In the genomic region with DNA sequence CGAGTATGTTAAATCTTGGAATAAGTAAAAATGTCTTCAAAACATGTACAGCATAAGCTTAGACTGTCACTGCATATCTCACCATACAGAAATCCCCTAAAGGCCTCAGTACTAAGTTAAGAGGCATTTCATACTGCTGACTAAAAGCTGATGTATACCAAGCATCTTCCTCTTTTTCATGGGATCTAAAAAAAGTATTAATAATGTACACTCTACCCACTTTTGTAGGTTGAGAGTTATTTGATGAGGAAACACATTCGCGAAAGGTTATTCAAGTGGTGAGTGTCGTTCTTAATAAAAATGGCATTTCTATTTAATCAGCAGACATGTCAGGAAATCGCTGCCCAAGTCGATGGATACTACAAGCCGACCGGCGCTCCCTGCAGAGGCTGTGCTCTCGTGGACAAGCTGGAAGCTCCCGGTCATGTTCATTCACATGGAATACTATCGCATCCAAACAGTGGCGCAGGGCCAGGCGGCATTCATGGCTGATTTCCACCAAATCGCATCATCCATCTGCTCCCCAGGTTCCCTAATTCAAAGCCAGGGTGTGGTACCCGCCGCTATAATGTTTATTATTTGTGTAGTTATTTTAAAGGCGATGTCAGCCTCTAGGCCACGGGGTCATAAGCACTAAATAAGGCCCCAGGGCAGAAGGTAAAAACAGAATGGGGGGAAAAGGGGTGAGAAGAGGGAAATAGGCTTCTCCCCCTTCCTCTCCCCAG, we compare ENCODE assay signal across 8 cellular contexts. TPM values are rescaled to one million over a fixed set of nuclear protein-coding genes. Genes with fewer than 3 reads are reported as not detected.
DNase-seq lines count a peak whose midpoint lies in the region; ATAC-seq and TF ChIP-seq lines count a peak whose summit lies in the region.

No MANE protein-coding gene starts in this region.

- DNase-seq in activated T-cell treated with anti-CD3 and anti-CD28 coated beads, Interleukin-2, amount 50 U/mL, for 1 hour: peak; percentile 33
- DNase-seq in activated T-cell treated with anti-CD3 and anti-CD28 coated beads for 4 hours (no peak), NCI-H2227 treated with DMSO at 0.1 percent for 48 hours (lab: John Stamatoyannopoulos, UW) (peak; percentile 14), midbrain (lab: John Stamatoyannopoulos, UW) (peak; percentile 39), tibial nerve (ENCODE audit: low spot score in 2 of 2) (peak; percentile 46 to 55)
- DNase-seq in activated CD8-positive, alpha-beta memory T cell treated with anti-CD3 and anti-CD28 coated beads, Interleukin-2, amount 50 U/mL, for 4 hours: peak; percentile 17

- TF ChIP-seq POLR2A in tibial nerve (IDR thresholded peaks at IDR 0.05): no peak

- H3K27ac ChIP-seq in esophagus (ENCODE audit: low read depth in 2 of 2, low read length in 1 of 2) (peak overlapping the region; percentile 53 to 79), tibial nerve (peak overlapping the region; percentile 39 to 90 (median 89))

- 3 to 4% methylated on average over 19 of the region's 19 CpGs for WGBS in esophagus, 2 donors
- WGBS in tibial nerve, 2 donors: 3% methylated on average over 19 of the region's 19 CpGs

- H3K9me3 ChIP-seq in esophagus (ENCODE audit: control insufficient read depth in 2 of 2, insufficient read depth in 1 of 2, low read depth in 1 of 2, low read length in 1 of 2): no peaks in the 10 kb centered on the region
- no peaks in the 10 kb centered on the region for H3K9me3 ChIP-seq in tibial nerve

- H3K27me3 ChIP-seq in esophagus (ENCODE audit: control insufficient read depth in 1 of 2, insufficient read depth in 2 of 2, low read length in 2 of 2) (no peaks in the 10 kb centered on the region), tibial nerve (no peaks in the 10 kb centered on the region)

- peak; percentile 28 for ATAC-seq in HG02852 (IDR thresholded peaks at IDR 0.05; ENCODE audit: unreplicated experiment)

- H3K4me3 ChIP-seq in esophagus (ENCODE audit: low read depth in 1 of 2, low read length in 2 of 2) (peak overlapping the region; percentile 62 to 82), tibial nerve (peak overlapping the region; percentile 62 to 99 (median 93))

- H3K36me3 ChIP-seq in esophagus (ENCODE audit: control insufficient read depth in 2 of 2, insufficient read depth in 2 of 2, low read length in 1 of 2) (no peaks in the 10 kb centered on the region), tibial nerve (peaks cover 0 to 21% (median 0%) of the 10 kb centered on the region in 3 donors)

- H3K4me1 ChIP-seq in esophagus (ENCODE audit: control insufficient read depth in 2 of 2, insufficient read depth in 2 of 2, low read length in 1 of 2) (no peaks in the 10 kb centered on the region), tibial nerve (peaks cover 0 to 26% (median 1%) of the 10 kb centered on the region in 4 donors)

- no peak for TF ChIP-seq CTCF in tibial nerve (IDR thresholded peaks at IDR 0.05)

- TF ChIP-seq EP300 in tibial nerve (IDR thresholded peaks at IDR 0.05): no peak

RNA-seq across cellular contexts. Expression of gene SGTB, which starts 0.7 kb away (rescaled TPM):
- polyA plus RNA-seq in esophagus: under 1 TPM; 0.73 to 0.89 TPM
- 10 to 100 TPM; 10.8 to 13.0 (median 11.2) TPM for total RNA-seq in tibial nerve

RNA-seq across cellular contexts. Expression of gene NLN, which starts 0.8 kb away (rescaled TPM):
- polyA plus RNA-seq in esophagus: 1 to 10 TPM; 2.3 to 6.0 TPM
- 10 to 100 TPM; 10.9 to 28.6 (median 19.2) TPM for total RNA-seq in tibial nerve
